ENCODE assay signal across 9 cellular contexts in genomic region chr7:1503390-1503789, GRCh38. TPM values are rescaled to one million over a fixed set of nuclear protein-coding genes. Genes with fewer than 3 reads are reported as not detected.
DNase-seq lines count a peak whose midpoint lies in the region; ATAC-seq lines count a peak whose summit lies in the region.
"Had no signal": no experiment of that assay in that cellular context is flagged by ENCODE, and none has a peak within 500 bp of the region (broad histone marks: within the 10 kb centered on the region; RNA-seq: fewer than 3 reads in every experiment).

No MANE protein-coding gene starts in this region.

- no peaks in the 10 kb centered on the region for H3K9me3 Mint-ChIP-seq in activated naive CD4-positive, alpha-beta T cell treated with anti-CD3 and anti-CD28 coated beads, Interleukin-2, amount 50 U/mL, for 72 hours

- ATAC-seq in activated naive CD4-positive, alpha-beta T cell treated with anti-CD3 and anti-CD28 coated beads, Interleukin-2, amount 50 U/mL, for 72 hours: no peak

- H3K4me1 ChIP-seq in iPS-20b (ENCODE audit: insufficient read depth, low read length) (no peaks in the 10 kb centered on the region; the same call in 1 of the 2 replicates), stomach smooth muscle (ENCODE audit: control insufficient read depth, insufficient read depth, low read length) (peaks cover 20% of the 10 kb centered on the region)

- H3K9ac ChIP-seq in iPS-20b (ENCODE audit: low read depth, low read length) (peak overlapping the region; percentile 84), stomach smooth muscle (ENCODE audit: low read length in 2 of 2) (peak overlapping the region; percentile 64 to 72)

- DNase-seq in DMS53 (lab: John Stamatoyannopoulos, UW): peak; percentile 37
- no peak for DNase-seq in DMS53 treated with DMSO at 0.1 percent for 48 hours (lab: John Stamatoyannopoulos, UW; ENCODE audit: unreplicated experiment)
- DNase-seq in activated naive CD4-positive, alpha-beta T cell treated with anti-CD3 and anti-CD28 coated beads, Interleukin-2, amount 50 U/mL, for 72 hours (ENCODE audit: low spot score in 2 of 2): no peak
- no peak for DNase-seq in mucosa of gallbladder (ENCODE audit: low spot score)
- no peak for DNase-seq in NK-92 treated with Interleukin-12 subunit alpha and Interleukin-12 subunit beta, amount 100 ng/mL, for 24 hours (lab: John Stamatoyannopoulos, UW)
- DNase-seq in stimulated activated CD4-positive, alpha-beta T cell treated with anti-CD3 and anti-CD28 coated beads, Interleukin-15, amount 100 ng/mL, for 24 hours: no peak
- DNase-seq: stimulated activated naive CD4-positive, alpha-beta T cell treated with Interleukin-2 at 50 U/mL for 16 hours had no signal

- no peak overlapping the region for H3K27ac ChIP-seq in iPS-20b (ENCODE audit: low read length)
- H3K27ac ChIP-seq in stomach smooth muscle (ENCODE audit: low read length): no peak overlapping the region

- H3K27ac Mint-ChIP-seq in activated naive CD4-positive, alpha-beta T cell treated with anti-CD3 and anti-CD28 coated beads, Interleukin-2, amount 50 U/mL, for 72 hours: peak overlapping the region; percentile 85 to 96

- H3K4me3 ChIP-seq in iPS-20b (ENCODE audit: low read length) (peak overlapping the region; percentile 90), stomach smooth muscle (ENCODE audit: low read length in 2 of 2) (peak overlapping the region; percentile 94 to 96)

- H3K27me3 ChIP-seq in iPS-20b (ENCODE audit: insufficient read depth, low read length): no peaks in the 10 kb centered on the region
- no peaks in the 10 kb centered on the region for H3K27me3 ChIP-seq in stomach smooth muscle (ENCODE audit: control insufficient read depth in 1 of 2, insufficient read depth in 2 of 2, low read length in 2 of 2)

- peaks cover 33% of the 10 kb centered on the region for H3K36me3 ChIP-seq in iPS-20b (ENCODE audit: insufficient read depth, low read depth, low read length)
- peaks cover 4 to 21% of the 10 kb centered on the region in 2 donors for H3K36me3 ChIP-seq in stomach smooth muscle (ENCODE audit: control insufficient read depth in 2 of 2, insufficient read depth in 2 of 2, low read length in 2 of 2)

- H3K36me3 Mint-ChIP-seq in activated naive CD4-positive, alpha-beta T cell treated with anti-CD3 and anti-CD28 coated beads, Interleukin-2, amount 50 U/mL, for 72 hours: peaks cover 22 to 25% of the 10 kb centered on the region in 2 donors

- H3K9me3 ChIP-seq in iPS-20b (ENCODE audit: insufficient read depth, low read depth, low read length): no peaks in the 10 kb centered on the region
- H3K9me3 ChIP-seq in stomach smooth muscle (ENCODE audit: control insufficient read depth in 2 of 2, low read length in 2 of 2): no peaks in the 10 kb centered on the region

RNA-seq across cellular contexts. Expression of gene INTS1, which starts 0.8 kb away (rescaled TPM):
- total RNA-seq in activated naive CD4-positive, alpha-beta T cell treated with anti-CD3 and anti-CD28 coated beads, Interleukin-2, amount 50 U/mL, for 72 hours: 10 to 100 TPM; 84.6 to 85.0 TPM
- 108 TPM for total RNA-seq in mucosa of gallbladder

RNA-seq across cellular contexts. Expression of gene MAFK, which starts 27.1 kb away (rescaled TPM):
- 10 to 100 TPM; 34.1 to 37.3 TPM for total RNA-seq in activated naive CD4-positive, alpha-beta T cell treated with anti-CD3 and anti-CD28 coated beads, Interleukin-2, amount 50 U/mL, for 72 hours
- 56.6 TPM for total RNA-seq in mucosa of gallbladder

RNA-seq across cellular contexts. Expression of gene MICALL2, which starts 44.1 kb away (rescaled TPM):
- total RNA-seq in activated naive CD4-positive, alpha-beta T cell treated with anti-CD3 and anti-CD28 coated beads, Interleukin-2, amount 50 U/mL, for 72 hours: 1 to 10 TPM; 1.4 to 9.1 TPM
- total RNA-seq in mucosa of gallbladder: 166 TPM

RNA-seq across cellular contexts. Expression of gene TMEM184A, which starts 52.6 kb away (rescaled TPM):
- under 1 TPM; 0.12 to 0.73 TPM for total RNA-seq in activated naive CD4-positive, alpha-beta T cell treated with anti-CD3 and anti-CD28 coated beads, Interleukin-2, amount 50 U/mL, for 72 hours
- total RNA-seq in mucosa of gallbladder: 39.8 TPM

Comparison
In these comparisons a context has a peak if more than half of its experiments do, and no peak if none do; other contexts are left out.
1. RNA of gene MICALL2, which starts 44.1 kb away (total RNA-seq): 166 TPM in mucosa of gallbladder (single experiment); 1.4 to 9.1 TPM in activated naive CD4-positive, alpha-beta T cell treated with anti-CD3 and anti-CD28 coated beads, Interleukin-2, amount 50 U/mL, for 72 hours; every median in the first group is over 10 times any median in the second.